Comparison of ENCODE assay signal across 29 cellular contexts in genomic region chr17:61306003-61306402, GRCh38.
"Had no signal": no experiment of that assay in that cellular context is flagged by ENCODE, and none has a peak within 500 bp of the region (broad histone marks: within the 10 kb centered on the region; RNA-seq: fewer than 3 reads in every experiment).

No MANE protein-coding gene starts in this region.

- H3K4me3 Mint-ChIP-seq: mesothelial cell of epicardium; naive B cell; natural killer cell treated with Interleukin-12 subunit alpha and Interleukin-12 subunit beta and Interleukin-15 and Interleukin-18, amount 100 ng/mL, for 72 hours; neural crest cell; stimulated activated memory B cell treated with anti-CD40 and anti-IgM and Interleukin-4, amounts not matched to agents 10 μg/mL and 1 μg/mL and 100 μg/mL, for 72 hours had no signal

- ATAC-seq: esophagus mucosa; foreskin keratinocyte; gastroesophageal sphincter; heart left ventricle; left cardiac atrium; left lung; mucosa of descending colon; natural killer cell treated with Interleukin-12 subunit alpha and Interleukin-12 subunit beta and Interleukin-15 and Interleukin-18, amount 100 ng/mL, for 72 hours; sciatic nerve; stimulated activated memory B cell treated with anti-CD40 and anti-IgM and Interleukin-4, amounts not matched to agents 10 μg/mL and 1 μg/mL and 100 μg/mL, for 72 hours; stimulated activated naive CD8-positive, alpha-beta T cell treated with anti-CD3 and anti-CD28 coated beads, Interleukin-15, Interleukin-2, amounts not matched to agents 100 U/mL and 50 U/mL, for 24 hours had no signal

- H3K27ac ChIP-seq: dorsolateral prefrontal cortex, epithelial cell of prostate, foreskin keratinocyte, gastroesophageal sphincter, heart left ventricle, hepatocyte, left lung, neutrophil, prostate gland, right atrium auricular region, thoracic aorta, tibial nerve, upper lobe of left lung, uterus had no signal

- H3K9me3 Mint-ChIP-seq: mesothelial cell of epicardium; naive B cell; natural killer cell treated with Interleukin-12 subunit alpha and Interleukin-12 subunit beta and Interleukin-15 and Interleukin-18, amount 100 ng/mL, for 72 hours; neural crest cell; stimulated activated memory B cell treated with anti-CD40 and anti-IgM and Interleukin-4, amounts not matched to agents 10 μg/mL and 1 μg/mL and 100 μg/mL, for 72 hours had no signal

- H3K4me3 ChIP-seq: dorsolateral prefrontal cortex, gastroesophageal sphincter, heart left ventricle, hepatocyte, left lung, mucosa of descending colon, prostate gland, right atrium auricular region, thoracic aorta, tibial nerve, upper lobe of left lung, uterus had no signal

- H3K4me1 ChIP-seq: foreskin keratinocyte, heart left ventricle, left lung, prostate gland, right atrium auricular region, uterus had no signal

- H3K4me1 Mint-ChIP-seq: naive B cell; stimulated activated memory B cell treated with anti-CD40 and anti-IgM and Interleukin-4, amounts not matched to agents 10 μg/mL and 1 μg/mL and 100 μg/mL, for 72 hours had no signal

- FAIRE-seq: colon, islet of Langerhans had no signal

- H3K9me3 ChIP-seq: gastroesophageal sphincter, heart left ventricle, left lung, mucosa of descending colon, neutrophil, prostate gland, right atrium auricular region, thoracic aorta, tibial nerve, upper lobe of left lung, uterus had no signal

- H3K36me3 ChIP-seq: gastroesophageal sphincter, heart left ventricle, left lung, neutrophil, prostate gland, right atrium auricular region, thoracic aorta, tibial nerve, upper lobe of left lung, uterus had no signal

- H2AFZ ChIP-seq: hepatocyte had no signal

- H3K27ac Mint-ChIP-seq: mesothelial cell of epicardium; naive B cell; natural killer cell treated with Interleukin-12 subunit alpha and Interleukin-12 subunit beta and Interleukin-15 and Interleukin-18, amount 100 ng/mL, for 72 hours; stimulated activated memory B cell treated with anti-CD40 and anti-IgM and Interleukin-4, amounts not matched to agents 10 μg/mL and 1 μg/mL and 100 μg/mL, for 72 hours had no signal

- H3K27me3 ChIP-seq: dorsolateral prefrontal cortex, foreskin keratinocyte, gastroesophageal sphincter, heart left ventricle, hepatocyte, left lung, neutrophil, right atrium auricular region, tibial nerve, upper lobe of left lung, uterus had no signal

- H3K79me2 ChIP-seq: hepatocyte had no signal

- H3K27me3 Mint-ChIP-seq: naive B cell; natural killer cell treated with Interleukin-12 subunit alpha and Interleukin-12 subunit beta and Interleukin-15 and Interleukin-18, amount 100 ng/mL, for 72 hours; stimulated activated memory B cell treated with anti-CD40 and anti-IgM and Interleukin-4, amounts not matched to agents 10 μg/mL and 1 μg/mL and 100 μg/mL, for 72 hours had no signal

- H3K4me2 ChIP-seq: hepatocyte had no signal

- H3K36me3 Mint-ChIP-seq: mesothelial cell of epicardium; natural killer cell treated with Interleukin-12 subunit alpha and Interleukin-12 subunit beta and Interleukin-15 and Interleukin-18, amount 100 ng/mL, for 72 hours had no signal

- DNase-seq: dorsolateral prefrontal cortex; effector CD4-positive, alpha-beta T cell; foreskin keratinocyte; heart left ventricle; left cardiac atrium; left lung; mesenchymal stem cell; mucosa of descending colon; naive B cell; stimulated activated CD4-positive, alpha-beta T cell treated with anti-CD3 and anti-CD28 coated beads, Interleukin-4, amount 100 ng/mL, for 4 hours; stimulated activated naive CD8-positive, alpha-beta T cell treated with anti-CD3 and anti-CD28 coated beads, Interleukin-15, Interleukin-2, amounts not matched to agents 100 U/mL and 50 U/mL, for 24 hours; upper lobe of left lung; uterus had no signal
